In the genomic region with DNA sequence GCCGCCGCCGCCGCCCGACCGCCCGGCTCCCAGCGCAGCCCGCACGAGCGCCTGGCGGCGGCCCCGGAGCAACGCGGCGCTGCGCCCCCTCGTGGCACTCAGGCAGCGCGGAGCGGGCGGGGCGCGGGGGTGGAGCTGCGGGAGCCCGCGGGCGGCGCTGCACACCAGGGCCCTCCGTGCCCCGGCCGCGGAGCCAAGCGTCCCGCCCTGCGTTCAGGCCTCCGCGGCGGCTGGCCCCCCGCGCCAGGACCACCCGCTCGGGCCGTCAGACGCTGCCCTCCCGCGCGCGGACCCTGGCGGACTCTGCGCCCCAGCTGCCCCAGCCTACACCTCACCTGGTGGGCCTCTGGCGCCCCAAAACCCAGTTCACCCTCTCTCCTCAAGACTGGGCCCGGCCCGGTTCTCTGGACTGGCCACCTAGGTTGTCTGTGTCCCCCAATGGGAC, we compare ENCODE assay signal across 1 cellular context.
TF ChIP-seq lines count a peak whose summit lies in the region.

Gene RASGEF1C (minus strand): TSS at position 75 of the 445 bp plus-strand sequence. CDS start 71,159 bp downstream, outside the sequence.

TF ChIP-seq in K562, 482 proteins besides CTCF, POLR2A, EP300 and RAD21 (continued from another document and continues in another):
- TF ChIP-seq, protein P1, sequence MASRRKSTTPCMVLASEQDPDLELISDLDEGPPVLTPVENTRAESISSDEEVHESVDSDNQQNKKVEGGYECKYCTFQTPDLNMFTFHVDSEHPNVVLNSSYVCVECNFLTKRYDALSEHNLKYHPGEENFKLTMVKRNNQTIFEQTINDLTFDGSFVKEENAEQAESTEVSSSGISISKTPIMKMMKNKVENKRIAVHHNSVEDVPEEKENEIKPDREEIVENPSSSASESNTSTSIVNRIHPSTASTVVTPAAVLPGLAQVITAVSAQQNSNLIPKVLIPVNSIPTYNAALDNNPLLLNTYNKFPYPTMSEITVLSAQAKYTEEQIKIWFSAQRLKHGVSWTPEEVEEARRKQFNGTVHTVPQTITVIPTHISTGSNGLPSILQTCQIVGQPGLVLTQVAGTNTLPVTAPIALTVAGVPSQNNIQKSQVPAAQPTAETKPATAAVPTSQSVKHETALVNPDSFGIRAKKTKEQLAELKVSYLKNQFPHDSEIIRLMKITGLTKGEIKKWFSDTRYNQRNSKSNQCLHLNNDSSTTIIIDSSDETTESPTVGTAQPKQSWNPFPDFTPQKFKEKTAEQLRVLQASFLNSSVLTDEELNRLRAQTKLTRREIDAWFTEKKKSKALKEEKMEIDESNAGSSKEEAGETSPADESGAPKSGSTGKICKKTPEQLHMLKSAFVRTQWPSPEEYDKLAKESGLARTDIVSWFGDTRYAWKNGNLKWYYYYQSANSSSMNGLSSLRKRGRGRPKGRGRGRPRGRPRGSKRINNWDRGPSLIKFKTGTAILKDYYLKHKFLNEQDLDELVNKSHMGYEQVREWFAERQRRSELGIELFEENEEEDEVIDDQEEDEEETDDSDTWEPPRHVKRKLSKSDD (conservative IDR thresholded peaks at IDR 0.05; ENCODE audit: low read length): no peak
- TF ChIP-seq ESRRB (CRISPR knock-in tag; IDR thresholded peaks at IDR 0.05; ENCODE audit: borderline replicate concordance) (no peak), ZNF175 (CRISPR knock-in tag; IDR thresholded peaks at IDR 0.05; ENCODE audit: low read depth) (no peak), POU5F1 (IDR thresholded peaks at IDR 0.05; ENCODE audit: borderline replicate concordance, low read depth, low read length, partially characterized antibody) (no peak), HLTF (IDR thresholded peaks at IDR 0.05) (no peak), NR2C1 (IDR thresholded peaks at IDR 0.05) (no peak), NR2C1 (tag; IDR thresholded peaks at IDR 0.05) (no peak), EP400 (IDR thresholded peaks at IDR 0.05) (no peak), EHMT2 (IDR thresholded peaks at IDR 0.05) (no peak), SMARCB1 (IDR thresholded peaks at IDR 0.05; ENCODE audit: insufficient read length, low read depth) (no peak), CC2D1A (IDR thresholded peaks at IDR 0.05) (no peak), NONO (IDR thresholded peaks at IDR 0.05; ENCODE audit: low read depth in 2 of 2, low read length in 1 of 2) (peak in 1 of 2 experiments; percentile 35; a peak in 1 of 4 replicates), OTX1 (CRISPR knock-in tag; IDR thresholded peaks at IDR 0.05) (no peak), GABPB2 (CRISPR knock-in tag; conservative IDR thresholded peaks at IDR 0.05) (no peak), ZNF785 (CRISPR knock-in tag; IDR thresholded peaks at IDR 0.05) (no peak), RBM39 (optimal IDR thresholded peaks at IDR 0.05; ENCODE audit: low read depth, low read length) (no peak), JUNB (CRISPR knock-in tag; conservative IDR thresholded peaks at IDR 0.05) (no peak), SREBF2 (CRISPR knock-in tag; IDR thresholded peaks at IDR 0.05) (no peak), ZNF124 (CRISPR knock-in tag; IDR thresholded peaks at IDR 0.05) (no peak), ZC3H11A (IDR thresholded peaks at IDR 0.05; ENCODE audit: low read depth, low read length) (no peak), BHLHE40 (IDR thresholded peaks at IDR 0.05; ENCODE audit: low read length) (peak; percentile 69), CBFA2T2 (conservative IDR thresholded peaks at IDR 0.05) (no peak), CXXC5 (CRISPR knock-in tag; IDR thresholded peaks at IDR 0.05) (peak; percentile 67), PCBP1 (IDR thresholded peaks at IDR 0.05; ENCODE audit: low read depth, low read length, poor library complexity, severe bottlenecking) (no peak), NFIC (IDR thresholded peaks at IDR 0.05) (no peak), TAF1 (IDR thresholded peaks at IDR 0.05; ENCODE audit: control insufficient read depth, extremely low read depth, insufficient read depth, low read length, severe bottlenecking) (no peak), CREM (IDR thresholded peaks at IDR 0.05; ENCODE audit: low read depth) (0 out of 2 replicates have a peak, but pooled peaks have one; percentile 22), ZNF165 (CRISPR knock-in tag; IDR thresholded peaks at IDR 0.05; ENCODE audit: borderline replicate concordance) (no peak), NFRKB (IDR thresholded peaks at IDR 0.05; ENCODE audit: low read depth) (no peak), ZKSCAN1 (IDR thresholded peaks at IDR 0.05; ENCODE audit: low read depth, low read length) (no peak), CUX1 (CRISPR knock-in tag; IDR thresholded peaks at IDR 0.05) (no peak), ZBTB7A (IDR thresholded peaks at IDR 0.05; ENCODE audit: borderline replicate concordance, control insufficient read depth, low read depth, low read length) (no peak; the same call in 1 of the 2 replicates), GATAD2B (IDR thresholded peaks at IDR 0.05; ENCODE audit: borderline replicate concordance) (0 out of 2 replicates have a peak, but pooled peaks have one; percentile 56), ZNF384 (IDR thresholded peaks at IDR 0.05; ENCODE audit: low read depth, low read length) (no peak), ZZZ3 (IDR thresholded peaks at IDR 0.05) (no peak), ZNF133 (CRISPR knock-in tag; IDR thresholded peaks at IDR 0.05) (no peak), ZNF282 (CRISPR knock-in tag; IDR thresholded peaks at IDR 0.05) (no peak), ZSCAN29 (IDR thresholded peaks at IDR 0.05) (no peak), TBP (optimal IDR thresholded peaks at IDR 0.05; ENCODE audit: low read depth, low read length) (no peak), ZNF316 (IDR thresholded peaks at IDR 0.05) (no peak), HBP1 (CRISPR knock-in tag; IDR thresholded peaks at IDR 0.05) (no peak), C11orf30 (IDR thresholded peaks at IDR 0.05; ENCODE audit: low read depth) (no peak), NR1H2 (CRISPR knock-in tag; IDR thresholded peaks at IDR 0.05) (no peak), SREBF1 (IDR thresholded peaks at IDR 0.05; ENCODE audit: borderline replicate concordance, low read depth, low read length) (no peak), CHD2 (IDR thresholded peaks at IDR 0.05; ENCODE audit: low read depth, low read length) (no peak), HNRNPL (IDR thresholded peaks at IDR 0.05; ENCODE audit: low read depth, low read length) (no peak)
- TF ChIP-seq, protein P2, sequence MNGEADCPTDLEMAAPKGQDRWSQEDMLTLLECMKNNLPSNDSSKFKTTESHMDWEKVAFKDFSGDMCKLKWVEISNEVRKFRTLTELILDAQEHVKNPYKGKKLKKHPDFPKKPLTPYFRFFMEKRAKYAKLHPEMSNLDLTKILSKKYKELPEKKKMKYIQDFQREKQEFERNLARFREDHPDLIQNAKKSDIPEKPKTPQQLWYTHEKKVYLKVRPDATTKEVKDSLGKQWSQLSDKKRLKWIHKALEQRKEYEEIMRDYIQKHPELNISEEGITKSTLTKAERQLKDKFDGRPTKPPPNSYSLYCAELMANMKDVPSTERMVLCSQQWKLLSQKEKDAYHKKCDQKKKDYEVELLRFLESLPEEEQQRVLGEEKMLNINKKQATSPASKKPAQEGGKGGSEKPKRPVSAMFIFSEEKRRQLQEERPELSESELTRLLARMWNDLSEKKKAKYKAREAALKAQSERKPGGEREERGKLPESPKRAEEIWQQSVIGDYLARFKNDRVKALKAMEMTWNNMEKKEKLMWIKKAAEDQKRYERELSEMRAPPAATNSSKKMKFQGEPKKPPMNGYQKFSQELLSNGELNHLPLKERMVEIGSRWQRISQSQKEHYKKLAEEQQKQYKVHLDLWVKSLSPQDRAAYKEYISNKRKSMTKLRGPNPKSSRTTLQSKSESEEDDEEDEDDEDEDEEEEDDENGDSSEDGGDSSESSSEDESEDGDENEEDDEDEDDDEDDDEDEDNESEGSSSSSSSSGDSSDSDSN (IDR thresholded peaks at IDR 0.05; ENCODE audit: borderline replicate concordance in 1 of 2, low read depth in 2 of 2, low read length in 2 of 2): peak in 1 of 2 experiments; percentile 87; a peak in 2 of 4 replicates
- TF ChIP-seq, protein P3, sequence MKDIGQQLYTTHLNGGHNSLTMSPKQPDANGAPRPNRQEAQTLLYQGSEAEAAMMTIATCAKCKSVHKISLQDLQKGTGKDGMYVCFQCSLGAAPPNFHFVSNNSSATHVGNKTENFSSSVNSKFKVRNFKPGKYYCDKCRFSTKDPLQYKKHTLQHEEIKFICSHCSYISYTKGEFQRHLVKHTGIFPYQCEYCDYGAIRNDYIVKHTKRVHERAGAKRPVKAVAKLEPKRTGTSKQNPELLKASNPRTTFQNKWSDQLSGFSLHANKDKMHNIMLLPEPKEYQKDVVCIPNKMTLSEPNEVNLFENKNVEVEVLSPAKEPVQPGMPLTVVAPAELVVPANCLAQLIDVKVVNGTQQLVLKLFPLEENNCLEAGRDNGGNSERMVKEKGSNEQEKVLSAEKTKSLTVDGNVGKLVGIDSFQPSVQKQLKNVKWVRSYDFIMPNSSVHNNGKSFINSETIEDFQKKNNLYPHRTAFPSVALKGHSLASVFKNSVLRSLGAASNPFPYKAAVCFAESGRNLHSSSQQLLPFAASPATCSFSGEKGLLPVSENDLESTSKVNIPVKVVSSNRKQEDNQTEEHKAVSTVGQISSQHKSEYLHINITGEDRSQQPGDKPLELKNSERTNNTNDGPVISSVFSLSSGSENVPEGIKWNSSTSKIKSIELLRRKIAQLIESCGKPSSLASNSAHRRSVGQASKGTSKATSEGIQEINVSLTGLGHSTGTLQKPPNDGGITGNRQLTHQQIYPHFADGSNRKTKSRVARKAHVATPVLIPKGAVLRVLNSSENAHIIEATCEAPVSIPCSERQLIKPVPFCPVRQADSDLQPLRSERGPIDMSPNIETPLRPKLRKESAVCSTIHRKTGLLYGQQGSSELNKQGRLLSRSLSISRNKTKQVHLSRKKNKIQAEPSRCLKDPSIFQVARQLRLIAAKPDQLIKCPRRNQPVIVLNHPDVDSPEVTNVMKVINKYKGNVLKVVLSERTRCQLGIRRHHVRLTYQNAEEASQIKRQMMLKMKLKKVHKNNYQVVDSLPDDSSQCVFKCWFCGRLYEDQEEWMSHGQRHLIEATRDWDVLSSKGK (CRISPR knock-in tag; IDR thresholded peaks at IDR 0.05): no peak
- TF ChIP-seq, protein P4, sequence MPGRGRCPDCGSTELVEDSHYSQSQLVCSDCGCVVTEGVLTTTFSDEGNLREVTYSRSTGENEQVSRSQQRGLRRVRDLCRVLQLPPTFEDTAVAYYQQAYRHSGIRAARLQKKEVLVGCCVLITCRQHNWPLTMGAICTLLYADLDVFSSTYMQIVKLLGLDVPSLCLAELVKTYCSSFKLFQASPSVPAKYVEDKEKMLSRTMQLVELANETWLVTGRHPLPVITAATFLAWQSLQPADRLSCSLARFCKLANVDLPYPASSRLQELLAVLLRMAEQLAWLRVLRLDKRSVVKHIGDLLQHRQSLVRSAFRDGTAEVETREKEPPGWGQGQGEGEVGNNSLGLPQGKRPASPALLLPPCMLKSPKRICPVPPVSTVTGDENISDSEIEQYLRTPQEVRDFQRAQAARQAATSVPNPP (IDR thresholded peaks at IDR 0.05; ENCODE audit: borderline replicate concordance, insufficient read depth, insufficient read length): no peak
- TF ChIP-seq, protein P5, sequence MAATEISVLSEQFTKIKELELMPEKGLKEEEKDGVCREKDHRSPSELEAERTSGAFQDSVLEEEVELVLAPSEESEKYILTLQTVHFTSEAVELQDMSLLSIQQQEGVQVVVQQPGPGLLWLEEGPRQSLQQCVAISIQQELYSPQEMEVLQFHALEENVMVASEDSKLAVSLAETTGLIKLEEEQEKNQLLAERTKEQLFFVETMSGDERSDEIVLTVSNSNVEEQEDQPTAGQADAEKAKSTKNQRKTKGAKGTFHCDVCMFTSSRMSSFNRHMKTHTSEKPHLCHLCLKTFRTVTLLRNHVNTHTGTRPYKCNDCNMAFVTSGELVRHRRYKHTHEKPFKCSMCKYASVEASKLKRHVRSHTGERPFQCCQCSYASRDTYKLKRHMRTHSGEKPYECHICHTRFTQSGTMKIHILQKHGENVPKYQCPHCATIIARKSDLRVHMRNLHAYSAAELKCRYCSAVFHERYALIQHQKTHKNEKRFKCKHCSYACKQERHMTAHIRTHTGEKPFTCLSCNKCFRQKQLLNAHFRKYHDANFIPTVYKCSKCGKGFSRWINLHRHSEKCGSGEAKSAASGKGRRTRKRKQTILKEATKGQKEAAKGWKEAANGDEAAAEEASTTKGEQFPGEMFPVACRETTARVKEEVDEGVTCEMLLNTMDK (IDR thresholded peaks at IDR 0.05; ENCODE audit: borderline replicate concordance, insufficient read depth, low read depth, low read length, poor library complexity, severe bottlenecking): peak; percentile 93
